ENCODE assay signal across 36 cellular contexts in genomic region chr13:106453101-106453500, GRCh38.
"Had no signal": no experiment of that assay in that cellular context is flagged by ENCODE, and none has a peak within 500 bp of the region (broad histone marks: within the 10 kb centered on the region; RNA-seq: fewer than 3 reads in every experiment).

No MANE protein-coding gene starts in this region.

- DNase-seq: activated B cell treated with CpG ODN at 0.5 μM for 24 hours; activated CD4-positive, alpha-beta memory T cell treated with anti-CD3 and anti-CD28 coated beads for 36 hours; activated CD4-positive, alpha-beta T cell treated with anti-CD3 and anti-CD28 coated beads for 4 hours; activated CD4-positive, alpha-beta T cell treated with anti-CD3 and anti-CD28 coated beads, Interleukin-2, amount 10 ng/mL, durations not matched to agents 24 days and 14 days; activated CD4-positive, alpha-beta T cell treated with anti-CD3 and anti-CD28 coated beads, Interleukin-2, amount 50 U/mL, for 1 hour; activated CD4-positive, alpha-beta T cell treated with anti-CD3 and anti-CD28 coated beads, Interleukin-2, amount 50 U/mL, for 4 hours; activated CD4-positive, CD25-positive, alpha-beta regulatory T cell treated with anti-CD3 and anti-CD28 coated beads, Interleukin-2, amount 50 U/mL, for 72 hours; activated CD8-positive, alpha-beta memory T cell treated with anti-CD3 and anti-CD28 coated beads, Interleukin-2, amount 50 U/mL, for 4 hours; activated CD8-positive, alpha-beta T cell treated with anti-CD3 and anti-CD28 coated beads for 36 hours; activated effector memory CD4-positive, alpha-beta T cell treated with anti-CD3 and anti-CD28 coated beads, Interleukin-2, amount 50 U/mL, for 16 hours; activated gamma-delta T cell treated with Interleukin-2 at 50 U/mL for 16 hours; activated naive CD4-positive, alpha-beta T cell; activated naive CD4-positive, alpha-beta T cell treated with anti-CD3 and anti-CD28 coated beads for 36 hours; activated naive CD4-positive, alpha-beta T cell treated with anti-CD3 and anti-CD28 coated beads, Interleukin-2, amount 50 U/mL, for 16 hours; activated T-cell treated with anti-CD3 and anti-CD28 coated beads for 4 hours; activated T-cell treated with anti-CD3 and anti-CD28 coated beads, Interleukin-2, amount 50 U/mL, for 1 hour; activated T-cell treated with anti-CD3 and anti-CD28 coated beads, Interleukin-2, amount 50 U/mL, for 4 hours; activated T-cell treated with anti-CD3 and anti-CD28 coated beads, Interleukin-2, amount 50 U/mL, for 72 hours; adrenal gland; amniotic stem cell; aorta; body of pancreas; brain microvascular endothelial cell; caudate nucleus; cerebellar nuclear complex; SW 1271; T-helper 1 cell; T-helper 2 cell; T-helper 9 cell had no signal

- H3K4me1 ChIP-seq: adrenal gland, body of pancreas had no signal

- H3K36me3 Mint-ChIP-seq: activated CD4-positive, alpha-beta memory T cell treated with anti-CD3 and anti-CD28 coated beads for 36 hours; activated naive CD4-positive, alpha-beta T cell treated with anti-CD3 and anti-CD28 coated beads, Interleukin-2, amount 50 U/mL, for 72 hours had no signal

- ATAC-seq: activated CD8-positive, alpha-beta T cell treated with anti-CD3 and anti-CD28 coated beads for 36 hours; activated naive CD4-positive, alpha-beta T cell treated with anti-CD3 and anti-CD28 coated beads, Interleukin-2, amount 50 U/mL, for 72 hours; activated T-cell treated with anti-CD3 and anti-CD28 coated beads, Interleukin-2, amount 50 U/mL, for 4 hours; activated T-cell treated with anti-CD3 and anti-CD28 coated beads, Interleukin-2, amount 50 U/mL, for 72 hours; activated T-helper 17 cell treated with anti-CD3 and anti-CD28 coated beads, Interleukin-2, amount 50 U/mL, for 72 hours; body of pancreas had no signal

- H3K36me3 ChIP-seq: adrenal gland, brain microvascular endothelial cell, cardiac muscle cell had no signal

- H3K4me3 Mint-ChIP-seq: activated B cell treated with CpG ODN at 0.5 μM for 24 hours; activated CD4-positive, alpha-beta memory T cell treated with anti-CD3 and anti-CD28 coated beads for 36 hours; activated CD4-positive, alpha-beta T cell treated with anti-CD3 and anti-CD28 coated beads, Interleukin-2, amount 10 ng/mL, durations not matched to agents 24 days and 14 days; activated CD8-positive, alpha-beta T cell treated with anti-CD3 and anti-CD28 coated beads for 36 hours; activated naive CD4-positive, alpha-beta T cell treated with anti-CD3 and anti-CD28 coated beads for 36 hours; activated T-cell treated with anti-CD3 and anti-CD28 coated beads, Interleukin-2, amount 50 U/mL, for 4 hours; activated T-cell treated with anti-CD3 and anti-CD28 coated beads, Interleukin-2, amount 50 U/mL, for 72 hours; activated T-helper 1 cell treated with anti-CD3 and anti-CD28 coated beads, Interleukin-12 subunit alpha, Interleukin-12 subunit beta, Interleukin-2, Interleukin-4 antibody, amounts not matched to agents 30 ng/mL and 10 ng/mL and 1 ng/mL, durations not matched to agents 14 hours and 24 hours and 36 hours; activated T-helper 17 cell treated with anti-CD3 and anti-CD28 coated beads, Interleukin-2, amount 50 U/mL, for 72 hours; central memory CD8-positive, alpha-beta T cell; T-helper 1 cell treated with Interleukin-12 subunit alpha and Interleukin-12 subunit beta and Interleukin-4 antibody, amounts not matched to agents 30 μg/mL and 1 μg/mL, for 36 hours; T-helper 2 cell treated with Interferon-gamma antibody and Interleukin-4, amounts not matched to agents 5 μg/mL and 100 μg/mL, for 36 hours had no signal

- H3K4me3 ChIP-seq: adrenal gland, body of pancreas, cardiac muscle cell had no signal

- H3K9me3 Mint-ChIP-seq: activated CD4-positive, alpha-beta memory T cell treated with anti-CD3 and anti-CD28 coated beads for 36 hours; activated CD4-positive, alpha-beta T cell treated with anti-CD3 and anti-CD28 coated beads, Interleukin-2, amount 10 ng/mL, durations not matched to agents 24 days and 14 days; activated CD8-positive, alpha-beta T cell treated with anti-CD3 and anti-CD28 coated beads for 36 hours; activated naive CD4-positive, alpha-beta T cell treated with anti-CD3 and anti-CD28 coated beads for 36 hours; activated naive CD4-positive, alpha-beta T cell treated with anti-CD3 and anti-CD28 coated beads, Interleukin-2, amount 50 U/mL, for 72 hours; activated T-cell treated with anti-CD3 and anti-CD28 coated beads, Interleukin-2, amount 50 U/mL, for 4 hours; activated T-cell treated with anti-CD3 and anti-CD28 coated beads, Interleukin-2, amount 50 U/mL, for 72 hours; activated T-helper 1 cell treated with anti-CD3 and anti-CD28 coated beads, Interleukin-12 subunit alpha, Interleukin-12 subunit beta, Interleukin-2, Interleukin-4 antibody, amounts not matched to agents 30 ng/mL and 10 ng/mL and 1 ng/mL, durations not matched to agents 14 hours and 24 hours and 36 hours; activated T-helper 17 cell treated with anti-CD3 and anti-CD28 coated beads, Interleukin-2, amount 50 U/mL, for 72 hours; central memory CD8-positive, alpha-beta T cell; T-helper 1 cell treated with Interleukin-12 subunit alpha and Interleukin-12 subunit beta and Interleukin-4 antibody, amounts not matched to agents 30 μg/mL and 1 μg/mL, for 36 hours; T-helper 2 cell treated with Interferon-gamma antibody and Interleukin-4, amounts not matched to agents 5 μg/mL and 100 μg/mL, for 36 hours had no signal

- H3K27ac Mint-ChIP-seq: activated B cell treated with CpG ODN at 0.5 μM for 24 hours; activated CD4-positive, alpha-beta memory T cell treated with anti-CD3 and anti-CD28 coated beads for 36 hours; activated CD4-positive, alpha-beta T cell treated with anti-CD3 and anti-CD28 coated beads, Interleukin-2, amount 10 ng/mL, durations not matched to agents 24 days and 14 days; activated CD8-positive, alpha-beta T cell treated with anti-CD3 and anti-CD28 coated beads for 36 hours; activated naive CD4-positive, alpha-beta T cell treated with anti-CD3 and anti-CD28 coated beads for 36 hours; activated naive CD4-positive, alpha-beta T cell treated with anti-CD3 and anti-CD28 coated beads, Interleukin-2, amount 50 U/mL, for 72 hours; activated T-cell treated with anti-CD3 and anti-CD28 coated beads, Interleukin-2, amount 50 U/mL, for 72 hours; activated T-helper 1 cell treated with anti-CD3 and anti-CD28 coated beads, Interleukin-12 subunit alpha, Interleukin-12 subunit beta, Interleukin-2, Interleukin-4 antibody, amounts not matched to agents 30 ng/mL and 10 ng/mL and 1 ng/mL, durations not matched to agents 14 hours and 24 hours and 36 hours; activated T-helper 17 cell treated with anti-CD3 and anti-CD28 coated beads, Interleukin-2, amount 50 U/mL, for 72 hours; T-helper 1 cell treated with Interleukin-12 subunit alpha and Interleukin-12 subunit beta and Interleukin-4 antibody, amounts not matched to agents 30 μg/mL and 1 μg/mL, for 36 hours; T-helper 2 cell treated with Interferon-gamma antibody and Interleukin-4, amounts not matched to agents 5 μg/mL and 100 μg/mL, for 36 hours had no signal

- H3K4me1 Mint-ChIP-seq: activated B cell treated with CpG ODN at 0.5 μM for 24 hours; activated CD4-positive, alpha-beta T cell treated with anti-CD3 and anti-CD28 coated beads, Interleukin-2, amount 10 ng/mL, durations not matched to agents 24 days and 14 days; activated T-helper 17 cell treated with anti-CD3 and anti-CD28 coated beads, Interleukin-2, amount 50 U/mL, for 72 hours; central memory CD8-positive, alpha-beta T cell had no signal

- H3K9me3 ChIP-seq: adrenal gland, body of pancreas had no signal
